ENCODE assay signal across 23 cellular contexts in the genomic region with DNA sequence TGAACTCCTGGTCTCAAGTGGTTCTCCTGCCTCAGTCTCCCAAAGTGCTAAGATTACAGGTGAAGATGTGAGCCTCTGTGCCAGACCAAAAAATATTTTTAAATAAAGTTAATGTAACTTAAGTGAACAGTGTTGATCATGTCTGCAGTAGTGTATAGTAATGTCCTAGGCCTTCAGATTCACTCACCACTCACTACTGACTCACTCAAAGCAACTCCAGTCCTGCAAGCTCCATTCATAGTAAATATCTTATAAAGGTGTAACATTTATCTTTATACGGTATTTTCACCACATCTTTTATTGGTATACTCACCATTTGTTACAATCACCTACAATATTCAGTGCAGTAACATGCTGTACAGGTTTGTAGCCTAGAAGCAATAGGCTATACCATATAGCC.
DNase-seq lines count a peak whose midpoint lies in the region; ATAC-seq, FAIRE-seq and TF ChIP-seq lines count a peak whose summit lies in the region.
"Had no signal": no experiment of that assay in that cellular context is flagged by ENCODE, and none has a peak within 500 bp of the region (broad histone marks: within the 10 kb centered on the region; RNA-seq: fewer than 3 reads in every experiment).

No MANE protein-coding gene starts in this region.

- H3K79me2 ChIP-seq in PC-3 (ENCODE audit: low read length), result no peaks in the 10 kb centered on the region

- H3K9me2 ChIP-seq in PC-3 (replicated peaks; ENCODE audit: low read length), result no peaks in the 10 kb centered on the region

- no peak overlapping the region for H3K27ac Mint-ChIP-seq in natural killer cell
- H3K27ac Mint-ChIP-seq: CD4-positive, alpha-beta memory T cell; CD4-positive, CD25-positive, alpha-beta regulatory T cell; CD8-positive, alpha-beta memory T cell had no signal

- H3F3A ChIP-seq in PC-3 (ENCODE audit: low read length, unreplicated experiment), result no peaks in the 10 kb centered on the region

- intact Hi-C loops in PC-3 (cut with micrococcal nuclease) (loop anchor here (2.0 kb wide), 1 partner anchor 183 kb away; no protein-coding TSS in a partner anchor), natural killer cell (cut with micrococcal nuclease) (no loop called here)

- peak; percentile 15 for FAIRE-seq in H54 (lab: Jason Lieb, UNC)
- no peak for FAIRE-seq in bronchial epithelial cell (lab: Jason Lieb, UNC)
- no peak for FAIRE-seq in GM19239 (lab: Jason Lieb, UNC)
- FAIRE-seq: A204.1, GM12891, GM18507 had no signal

- H3K4me1 Mint-ChIP-seq in natural killer cell, result no peaks in the 10 kb centered on the region
- H3K4me1 Mint-ChIP-seq: CD14-positive monocyte; CD4-positive, alpha-beta memory T cell; CD8-positive, alpha-beta memory T cell had no signal

- H3K9me3 Mint-ChIP-seq in natural killer cell, result peaks cover 0 to 3% of the 10 kb centered on the region in 2 donors
- H3K9me3 Mint-ChIP-seq: CD4-positive, CD25-positive, alpha-beta regulatory T cell; CD8-positive, alpha-beta memory T cell had no signal

- H3K36me3 ChIP-seq in PC-3 (ENCODE audit: low read depth, low read length) (no peaks in the 10 kb centered on the region), bronchial epithelial cell (ENCODE audit: control insufficient read depth, insufficient read depth, low read length) (no peaks in the 10 kb centered on the region)
- H3K36me3 ChIP-seq: BE2C, BLaER1 had no signal

- H3K4me2 ChIP-seq in PC-3 (ENCODE audit: low read length), result no peak overlapping the region
- H3K4me2 ChIP-seq: BLaER1 had no signal

- no peaks in the 10 kb centered on the region for H3K27me3 ChIP-seq in PC-3 (ENCODE audit: low read length)
- no peaks in the 10 kb centered on the region for H3K27me3 ChIP-seq in bronchial epithelial cell (ENCODE audit: control insufficient read depth, insufficient read depth, low read length)
- H3K27me3 ChIP-seq in foreskin keratinocyte, result no peaks in the 10 kb centered on the region
- H3K27me3 ChIP-seq: BE2C, BLaER1 had no signal

- POLR2A ChIA-PET in PC-3 (lab: Charles Lee; ENCODE audit: unreplicated experiment), result no interaction called here

- no peak overlapping the region for H3K4me3 Mint-ChIP-seq in natural killer cell
- H3K4me3 Mint-ChIP-seq: CD14-positive monocyte; CD4-positive, alpha-beta memory T cell; CD4-positive, CD25-positive, alpha-beta regulatory T cell; CD8-positive, alpha-beta memory T cell had no signal

- H4K20me1 ChIP-seq in PC-3 (ENCODE audit: low read length), result no peaks in the 10 kb centered on the region
- H4K20me1 ChIP-seq: BLaER1 had no signal

- no peak overlapping the region for H3K9ac ChIP-seq in PC-3 (ENCODE audit: low read length)
- H3K9ac ChIP-seq: BLaER1 had no signal

- DNase-seq in H54 (ENCODE audit: insufficient read length, low spot score), result no peak
- DNase-seq in PC-3, result no peak
- peak; percentile 43 for DNase-seq in bronchial epithelial cell (ENCODE audit: low read depth)
- peak in 1 of 2 donors; percentile 57 for DNase-seq in foreskin keratinocyte
- DNase-seq in activated effector memory CD4-positive, alpha-beta T cell treated with Interleukin-2 at 50 U/mL for 16 hours, result no peak
- no peak for DNase-seq in GM19239 (ENCODE audit: insufficient read length, low spot score)
- no peak for DNase-seq in natural killer cell
- no peak for DNase-seq in left lobe of liver (ENCODE audit: low spot score)
- DNase-seq: 8988T; ACHN; BE2C; C1 segment of cervical spinal cord; CD4-positive, alpha-beta memory T cell; CD4-positive, CD25-positive, alpha-beta regulatory T cell; CD8-positive, alpha-beta memory T cell; COR-L47; DMS79 treated with DMSO at 0.1 percent for 48 hours; GF-D8 had no signal

- no peaks in the 10 kb centered on the region for H3K4me1 ChIP-seq in PC-3 (ENCODE audit: insufficient read depth, low read length)
- H3K4me1 ChIP-seq in foreskin keratinocyte, result no peaks in the 10 kb centered on the region
- H3K4me1 ChIP-seq: BE2C had no signal

- H3K4me3 ChIP-seq in PC-3 (ENCODE audit: low read length), result no peak overlapping the region
- H3K4me3 ChIP-seq in bronchial epithelial cell (ENCODE audit: low read depth, low read length), result no peak overlapping the region
- H3K4me3 ChIP-seq: BLaER1 had no signal

- TF ChIP-seq CTCF in PC-3 (conservative IDR thresholded peaks at IDR 0.05; ENCODE audit: low read depth, low read length) (no peak), bronchial epithelial cell (IDR thresholded peaks at IDR 0.05; ENCODE audit: insufficient read depth, low read length, severe bottlenecking) (no peak), foreskin keratinocyte (conservative IDR thresholded peaks at IDR 0.05) (no peak), natural killer cell (IDR thresholded peaks at IDR 0.05) (no peak)

- CTCF ChIA-PET in PC-3 (lab: Charles Lee), result no interaction called here

- no peak for TF ChIP-seq POLR2A in H54 (IDR thresholded peaks at IDR 0.05; ENCODE audit: low read depth, low read length)

- H3K36me3 Mint-ChIP-seq in natural killer cell, result no peaks in the 10 kb centered on the region

- H3K27me3 Mint-ChIP-seq in natural killer cell (ENCODE audit: low read depth in 2 of 2), result no peaks in the 10 kb centered on the region
- H3K27me3 Mint-ChIP-seq: CD4-positive, alpha-beta memory T cell; CD4-positive, CD25-positive, alpha-beta regulatory T cell; CD8-positive, alpha-beta memory T cell had no signal

- no TSS peak for BruUV-seq in PC-3 (replicated peaks; lab: Mats Ljungman, UMichigan)

- no peaks in the 10 kb centered on the region for H3K9me3 ChIP-seq in PC-3 (ENCODE audit: low read length)
- H3K9me3 ChIP-seq: BE2C, BLaER1 had no signal

- H2AFZ ChIP-seq in PC-3 (ENCODE audit: low read length), result no peak overlapping the region

- ATAC-seq in PC-3 (peak; percentile 40; the same call in 1 of the 2 replicates), foreskin keratinocyte (peak; percentile 54), natural killer cell (no peak), left lobe of liver (no peak)

- no peak overlapping the region for H3K27ac ChIP-seq in PC-3 (ENCODE audit: low read length)
- no peak overlapping the region for H3K27ac ChIP-seq in foreskin keratinocyte
- H3K27ac ChIP-seq: BLaER1 had no signal

Comparison
In these comparisons a context has a peak if more than half of its experiments do, and no peak if none do; other contexts are left out.
1. ATAC-seq: peak in PC-3 (single experiment) and foreskin keratinocyte (single experiment); none in natural killer cell (0 of 3) and left lobe of liver (single experiment).